ENCODE assay signal across 8 cellular contexts in the genomic region with DNA sequence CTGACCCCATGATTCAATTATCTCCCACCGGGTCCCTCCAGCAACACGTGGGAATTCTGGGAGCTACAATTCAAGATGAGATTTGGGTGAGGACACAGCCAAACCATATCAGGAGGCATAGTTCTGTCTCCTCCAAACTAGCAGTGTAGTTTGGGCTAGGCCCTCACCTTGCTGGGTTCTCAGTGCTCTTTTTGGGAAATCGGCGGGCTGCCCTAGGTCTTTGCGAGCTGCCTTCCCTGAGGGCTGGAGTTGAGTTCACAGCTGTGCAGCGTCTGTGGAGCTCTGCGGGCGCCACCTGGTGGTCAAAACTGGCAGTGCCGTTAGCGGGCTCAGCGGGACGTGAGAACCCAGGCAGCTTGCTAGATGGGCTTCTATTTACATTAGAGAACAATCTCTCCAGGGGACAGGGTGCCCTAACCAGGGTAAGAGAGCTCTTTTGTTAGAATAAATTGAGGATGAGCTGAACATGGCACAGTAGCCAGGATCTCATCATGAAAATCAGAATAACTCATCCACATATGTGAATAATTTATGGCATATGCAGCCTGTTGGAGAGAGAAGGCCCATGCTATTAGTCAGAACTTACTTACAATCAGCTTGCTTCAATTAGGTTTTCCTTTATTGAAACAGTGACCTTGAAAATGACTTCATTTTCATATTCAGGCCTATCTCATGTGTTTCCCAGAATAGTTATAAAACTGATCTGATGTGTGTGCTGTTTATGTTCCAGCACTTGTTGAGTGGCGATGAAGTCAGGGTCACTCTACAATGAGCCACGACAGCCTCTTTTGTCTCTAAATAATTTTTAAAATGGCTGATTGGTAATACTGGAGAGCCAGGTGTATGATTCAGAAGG. TPM values are rescaled to one million over a fixed set of nuclear protein-coding genes. Genes with fewer than 3 reads are reported as not detected.
DNase-seq lines count a peak whose midpoint lies in the region; ATAC-seq and TF ChIP-seq lines count a peak whose summit lies in the region.

No MANE protein-coding gene starts in this region.

- no peaks in the 10 kb centered on the region for H3K4me1 Mint-ChIP-seq in CD14-positive monocyte

- intact Hi-C loops in CD14-positive monocyte (cut with micrococcal nuclease), result loop anchor here in 1 of 2 donors (2.0 kb wide), 1 partner anchor 97 kb away; no protein-coding TSS in a partner anchor

- H3K9me3 Mint-ChIP-seq in CD14-positive monocyte, result peaks cover 0 to 3% (median 1%) of the 10 kb centered on the region in 7 donors

- H3K4me3 ChIP-seq in liver (ENCODE audit: low read depth in 1 of 3, low read length in 3 of 3), result no peak overlapping the region

- no peak overlapping the region for H3K9ac ChIP-seq in liver (ENCODE audit: low read depth in 1 of 2, low read length in 2 of 2)

- no peak overlapping the region for H3K27ac Mint-ChIP-seq in CD14-positive monocyte

- peaks cover 63 to 78% (median 70%) of the 10 kb centered on the region in 3 donors for H3K27me3 Mint-ChIP-seq in CD14-positive monocyte (ENCODE audit: low read depth in 3 of 3)

- H3K27ac ChIP-seq in liver (ENCODE audit: low read depth in 1 of 2, low read length in 2 of 2), result no peak overlapping the region

- TF ChIP-seq CTCF in CD14-positive monocyte (IDR thresholded peaks at IDR 0.05), result peak; percentile 93
- peak; percentile 91 for TF ChIP-seq CTCF in liver (IDR thresholded peaks at IDR 0.05; ENCODE audit: low read depth, low read length, missing input control)

- peak; percentile 62 for DNase-seq in CD14-positive monocyte (ENCODE audit: low spot score)
- peak; percentile 82 for DNase-seq in GM19240 (ENCODE audit: insufficient read length, low spot score)
- DNase-seq in NCI-H446 (lab: John Stamatoyannopoulos, UW), result peak; percentile 46 to 85
- peak; percentile 73 for DNase-seq in activated CD4-positive, alpha-beta T cell treated with anti-CD3 and anti-CD28 coated beads for 1 hour
- DNase-seq in cerebellar cortex (ENCODE audit: low spot score), result peak; percentile 61
- DNase-seq in stimulated activated CD4-positive, alpha-beta T cell treated with anti-CD3 and anti-CD28 coated beads, TNF-alpha, amount 100 ng/mL, for 1 hour (ENCODE audit: low read depth in 3 of 3, low spot score in 1 of 3), result peak; percentile 66 to 90 (median 76)

- WGBS in liver, result 18% methylated on average over 14 of the region's 14 CpGs

- peak; percentile 97 for ATAC-seq in HG03342 (IDR thresholded peaks at IDR 0.05; ENCODE audit: unreplicated experiment)

- peak overlapping the region in 1 of 2 donors; percentile 72 for H3K4me3 Mint-ChIP-seq in CD14-positive monocyte

- no peaks in the 10 kb centered on the region for H3K36me3 ChIP-seq in liver (ENCODE audit: control insufficient read depth in 4 of 4, insufficient read depth in 3 of 4, low read depth in 1 of 4, low read length in 3 of 4)

- peak; percentile 84 to 91 for TF ChIP-seq RAD21 in liver (IDR thresholded peaks at IDR 0.05)

- H3K4me1 ChIP-seq in liver (ENCODE audit: control insufficient read depth in 4 of 4, insufficient read depth in 4 of 4, low read length in 3 of 4), result peaks cover 0 to 12% (median 8%) of the 10 kb centered on the region in 4 donors

- no peaks in the 10 kb centered on the region for H3K36me3 Mint-ChIP-seq in CD14-positive monocyte

- no peaks in the 10 kb centered on the region for H3K9me3 ChIP-seq in liver (ENCODE audit: control insufficient read depth in 4 of 4, low read length in 3 of 4)

- no peaks in the 10 kb centered on the region for H3K27me3 ChIP-seq in liver (ENCODE audit: control insufficient read depth in 4 of 4, insufficient read depth in 4 of 4, low read length in 3 of 4)

TF ChIP-seq in liver, 16 proteins besides CTCF, POLR2A, EP300 and RAD21:
- TF ChIP-seq RXRA (IDR thresholded peaks at IDR 0.05) (peak in 1 of 2 donors; percentile 13), NR2F2 (IDR thresholded peaks at IDR 0.05) (no peak)
TF ChIP-seq in liver: peak in this region for 1.

RNA-seq across cellular contexts. Expression of a gene that starts 27.4 kb away (rescaled TPM):
- polyA plus RNA-seq in CD14-positive monocyte (not detected), liver (10 to 100 TPM; 12.5 to 17.9 TPM)
- 10 to 100 TPM; 26.0 to 57.6 TPM for total RNA-seq in liver

Comparison
In these comparisons a context has a peak if more than half of its experiments do, and no peak if none do; other contexts are left out.
1. RNA of a gene that starts 27.4 kb away (polyA plus RNA-seq): 12.5 to 17.9 TPM in liver; not detected in CD14-positive monocyte; every median in the first group is over 10 times any median in the second.
2. Peak in every context shown above with its lines, with median percentiles within 50 percentile points of each other: DNase-seq.